ENCODE assay signal across 12 cellular contexts in the genomic region with DNA sequence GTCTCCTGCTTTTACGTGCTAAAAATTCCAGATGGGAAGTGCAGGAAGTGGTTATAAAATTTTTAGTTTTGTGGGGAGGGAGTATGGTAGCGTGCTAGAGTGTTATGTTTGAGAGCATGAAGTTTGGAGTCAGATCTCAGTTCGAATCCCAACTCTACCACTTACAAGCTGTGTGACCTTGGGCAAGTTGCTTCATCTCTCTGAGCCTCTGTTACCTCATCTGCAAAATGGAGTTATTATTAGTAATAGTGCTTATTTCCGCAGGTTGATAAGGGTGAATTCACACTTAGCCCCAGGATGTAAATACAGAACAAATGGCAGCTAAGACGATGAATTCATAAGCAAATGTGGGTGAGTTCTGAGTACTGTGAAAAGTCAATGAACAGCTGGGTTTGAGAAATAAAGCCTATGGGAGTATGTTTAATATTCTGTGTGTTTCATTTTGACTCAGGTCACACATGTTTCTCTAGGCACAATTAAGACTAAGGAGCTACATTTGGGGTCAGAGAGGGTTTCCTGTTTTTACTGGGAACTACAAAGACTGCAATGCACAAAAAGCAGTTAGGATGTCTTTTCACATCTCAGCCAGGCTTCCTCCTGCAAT.
A peak's percentile ranks its signal among the peaks of the same experiment; 100 is the strongest.
DNase-seq lines count a peak whose midpoint lies in the region; ATAC-seq, FAIRE-seq and TF ChIP-seq lines count a peak whose summit lies in the region.
"Had no signal": no experiment of that assay in that cellular context is flagged by ENCODE, and none has a peak within 500 bp of the region (broad histone marks: within the 10 kb centered on the region; RNA-seq: fewer than 3 reads in every experiment).

No MANE protein-coding gene starts in this region.

- H3K36me3 Mint-ChIP-seq in HFFc6 (ENCODE audit: low read depth) (no peaks in the 10 kb centered on the region), progenitor cell of endocrine pancreas (ENCODE audit: insufficient read depth) (peaks cover 12% of the 10 kb centered on the region)
- H3K36me3 Mint-ChIP-seq: IgD-negative memory B cell had no signal

- H3K27me3 Mint-ChIP-seq in HFFc6 (ENCODE audit: insufficient read depth) = peaks cover 6% of the 10 kb centered on the region; the same call in 1 of the 2 replicates
- H3K27me3 Mint-ChIP-seq in progenitor cell of endocrine pancreas = no peaks in the 10 kb centered on the region
- H3K27me3 Mint-ChIP-seq: IgD-negative memory B cell had no signal

- FAIRE-seq in kidney (lab: Jason Lieb, UNC) = no peak
- FAIRE-seq: astrocyte had no signal

- H2AFZ ChIP-seq in OCI-LY3 (ENCODE audit: low read depth, low read length) = peak overlapping the region; percentile 87; the same call in 1 of the 2 replicates

- no peaks in the 10 kb centered on the region for H3K27me3 ChIP-seq in BLaER1 treated with 17β-estradiol and CSF1 and Interleukin-3, amounts not matched to agents 10 nM and 100 nM
- H3K27me3 ChIP-seq in OCI-LY3 (ENCODE audit: low read depth, low read length) = peaks cover 30% of the 10 kb centered on the region

- peaks cover 11% of the 10 kb centered on the region; the same call in 1 of the 2 replicates for H3K4me1 Mint-ChIP-seq in HFFc6 (ENCODE audit: low read depth)
- H3K4me1 Mint-ChIP-seq in progenitor cell of endocrine pancreas (ENCODE audit: low read depth) = peaks cover 4% of the 10 kb centered on the region

- H3K27ac Mint-ChIP-seq in HFFc6 = no peak overlapping the region
- no peak overlapping the region for H3K27ac Mint-ChIP-seq in progenitor cell of endocrine pancreas
- H3K27ac Mint-ChIP-seq: IgD-negative memory B cell had no signal

- no peak overlapping the region for H3K4me3 ChIP-seq in BLaER1 treated with 17β-estradiol and CSF1 and Interleukin-3, amounts not matched to agents 10 nM and 100 nM
- peak overlapping the region; percentile 57 for H3K4me3 ChIP-seq in OCI-LY3 (ENCODE audit: low read length)
- no peak overlapping the region for H3K4me3 ChIP-seq in kidney (ENCODE audit: low read length in 2 of 2)

- H3K4me2 ChIP-seq in BLaER1 treated with 17β-estradiol and CSF1 and Interleukin-3, amounts not matched to agents 10 nM and 100 nM = peak overlapping the region in 7 of 11 experiments; percentile 16 to 57 (median 42); a peak in 10 of 22 replicates
- peak overlapping the region; percentile 74 for H3K4me2 ChIP-seq in OCI-LY3 (ENCODE audit: low read length)

- TF ChIP-seq CTCF in HFFc6 (IDR thresholded peaks at IDR 0.05) (no peak), OCI-LY3 (IDR thresholded peaks at IDR 0.05; ENCODE audit: low read depth, low read length) (no peak), progenitor cell of endocrine pancreas (IDR thresholded peaks at IDR 0.05; ENCODE audit: unreplicated experiment) (no peak), kidney (IDR thresholded peaks at IDR 0.05; ENCODE audit: borderline replicate concordance, extremely low read depth, insufficient read depth) (no peak)

- H3K9me3 ChIP-seq in BLaER1 treated with 17β-estradiol and CSF1 and Interleukin-3, amounts not matched to agents 10 nM and 100 nM (replicated peaks in 1 of 11) = peaks cover 0 to 13% (median 10%) of the 10 kb centered on the region in 11 experiments; a peak in 15 of 22 replicates
- no peaks in the 10 kb centered on the region for H3K9me3 ChIP-seq in OCI-LY3 (ENCODE audit: insufficient read depth, low read length)
- no peaks in the 10 kb centered on the region for H3K9me3 ChIP-seq in kidney (ENCODE audit: control insufficient read depth in 1 of 2, low read length in 2 of 2)

- peak; percentile 73 for ATAC-seq in GM18867 (IDR thresholded peaks at IDR 0.05; ENCODE audit: unreplicated experiment)

- H3K9me3 Mint-ChIP-seq in HFFc6 (no peaks in the 10 kb centered on the region), progenitor cell of endocrine pancreas (ENCODE audit: low read depth) (no peaks in the 10 kb centered on the region)
- H3K9me3 Mint-ChIP-seq: IgD-negative memory B cell had no signal

- no peaks in the 10 kb centered on the region for H3K36me3 ChIP-seq in BLaER1 treated with 17β-estradiol and CSF1 and Interleukin-3, amounts not matched to agents 10 nM and 100 nM
- H3K36me3 ChIP-seq in OCI-LY3 (replicated peaks; ENCODE audit: low read depth, low read length) (no peaks in the 10 kb centered on the region), kidney (ENCODE audit: control insufficient read depth in 1 of 2, insufficient read depth in 2 of 2, low read length in 2 of 2) (no peaks in the 10 kb centered on the region)

- DNase-seq in HFFc6 (no peak), NCI-H524 (lab: John Stamatoyannopoulos, UW) (no peak), progenitor cell of endocrine pancreas (ENCODE audit: low spot score, unreplicated experiment) (no peak), EL (no peak), kidney (no peak)
- DNase-seq: effector CD8-positive, alpha-beta T cell; NCI-H1930 had no signal

- H3K4me1 ChIP-seq in BLaER1 treated with 17β-estradiol and CSF1 and Interleukin-3, amounts not matched to agents 10 nM and 100 nM = peaks cover 0 to 24% (median 19%) of the 10 kb centered on the region in 10 experiments; a peak in 11 of 20 replicates
- H3K4me1 ChIP-seq in OCI-LY3 (ENCODE audit: low read length) (peaks cover 23% of the 10 kb centered on the region), kidney (ENCODE audit: control insufficient read depth in 1 of 2, insufficient read depth in 1 of 2, low read depth in 1 of 2, low read length in 2 of 2) (no peaks in the 10 kb centered on the region)

- intact Hi-C loops in kidney (cut with DNase I) = no loop called here

- no peak overlapping the region for H3K9ac ChIP-seq in BLaER1 treated with 17β-estradiol and CSF1 and Interleukin-3, amounts not matched to agents 10 nM and 100 nM
- H3K9ac ChIP-seq in OCI-LY3 (ENCODE audit: low read length) (no peak overlapping the region), kidney (ENCODE audit: low read length in 2 of 2) (no peak overlapping the region)

- H4K20me1 ChIP-seq in BLaER1 treated with 17β-estradiol and CSF1 and Interleukin-3, amounts not matched to agents 10 nM and 100 nM = no peaks in the 10 kb centered on the region
- H4K20me1 ChIP-seq in OCI-LY3 (ENCODE audit: insufficient read depth, low read length) = no peaks in the 10 kb centered on the region

- no peaks in the 10 kb centered on the region for H3K79me2 ChIP-seq in OCI-LY3 (ENCODE audit: low read length)

- H3K4me3 Mint-ChIP-seq in HFFc6 (peak overlapping the region; percentile 80; the same call in 1 of the 2 replicates), progenitor cell of endocrine pancreas (ENCODE audit: low read depth) (no peak overlapping the region)

- no peak overlapping the region for H3K27ac ChIP-seq in BLaER1 treated with 17β-estradiol and CSF1 and Interleukin-3, amounts not matched to agents 10 nM and 100 nM
- H3K27ac ChIP-seq in OCI-LY3 (ENCODE audit: low read length) (no peak overlapping the region), kidney (ENCODE audit: low read depth in 2 of 2, low read length in 2 of 2) (no peak overlapping the region)
